In the genomic region with DNA sequence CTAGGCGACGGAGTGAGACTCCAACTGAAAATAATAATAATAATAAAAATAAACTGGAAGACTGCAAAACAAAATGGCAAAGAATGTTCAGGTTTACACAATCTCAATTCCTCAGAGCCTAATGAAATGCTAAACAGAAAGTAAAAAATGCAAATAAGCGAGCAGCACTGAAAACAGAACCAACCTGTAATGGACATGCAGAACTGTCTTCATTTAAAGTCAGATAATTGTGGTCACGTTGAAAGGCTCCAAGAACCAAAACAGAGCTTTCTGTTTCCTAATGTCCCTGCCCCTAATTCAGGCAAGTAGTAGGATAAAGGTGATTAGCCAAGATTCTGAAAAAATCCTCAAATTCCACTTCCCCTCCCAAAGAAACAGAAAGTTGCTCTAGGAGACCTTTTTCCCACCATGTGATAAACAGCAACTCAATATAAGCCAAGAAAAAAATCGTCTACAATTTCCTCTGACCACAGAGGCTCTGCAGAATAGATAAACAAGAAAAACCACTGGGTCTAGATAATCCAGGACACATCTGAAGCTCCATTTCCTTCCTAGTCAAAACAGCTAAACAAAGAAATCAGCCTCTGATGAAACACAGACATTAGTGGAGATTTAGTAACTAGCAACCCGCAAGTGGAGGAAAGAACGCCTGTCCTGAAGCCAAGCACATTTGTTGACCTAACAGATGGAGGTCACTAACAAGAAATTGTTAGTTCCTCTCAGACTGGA, we compare ENCODE assay signal across 1 cellular context.
TF ChIP-seq lines count a peak whose summit lies in the region.

No MANE protein-coding gene starts in this region.

TF ChIP-seq in liver, 16 proteins besides CTCF, POLR2A, EP300 and RAD21 (continued from another document):
- TF ChIP-seq ZBTB33 (IDR thresholded peaks at IDR 0.05) (no peak), TAF1 (conservative IDR thresholded peaks at IDR 0.05) (no peak), FOXA1 (IDR thresholded peaks at IDR 0.05) (no peak), FOXA2 (IDR thresholded peaks at IDR 0.05) (no peak)
